ENCODE assay signal across 21 cellular contexts in genomic region chr4:139794158-139794954, GRCh38.
DNase-seq lines count a peak whose midpoint lies in the region; ATAC-seq and TF ChIP-seq lines count a peak whose summit lies in the region.
"Had no signal": no experiment of that assay in that cellular context is flagged by ENCODE, and none has a peak within 500 bp of the region (broad histone marks: within the 10 kb centered on the region; RNA-seq: fewer than 3 reads in every experiment).

No MANE protein-coding gene starts in this region.

- H3K27me3 ChIP-seq in neural progenitor cell: no peaks in the 10 kb centered on the region
- H3K27me3 ChIP-seq: BLaER1 treated with 17β-estradiol and CSF1 and Interleukin-3, amounts not matched to agents 10 nM and 100 nM; esophagus squamous epithelium; upper lobe of left lung had no signal

- ATAC-seq in sciatic nerve: peak; percentile 85
- ATAC-seq in GM18858 (IDR thresholded peaks at IDR 0.05; ENCODE audit: unreplicated experiment): no peak
- ATAC-seq: mucosa of descending colon had no signal

- H3K36me3 Mint-ChIP-seq in neural progenitor cell: peaks cover 5% of the 10 kb centered on the region

- peaks cover 26% of the 10 kb centered on the region for H3K4me1 Mint-ChIP-seq in neural progenitor cell

- H3K79me2 ChIP-seq in neural progenitor cell (ENCODE audit: low read depth): no peaks in the 10 kb centered on the region

- no peak overlapping the region for H3K27ac Mint-ChIP-seq in neural progenitor cell

- no peak for TF ChIP-seq CTCF in neural progenitor cell (IDR thresholded peaks at IDR 0.05)

- no peak overlapping the region for H3K4me3 ChIP-seq in neural progenitor cell
- H3K4me3 ChIP-seq: BLaER1 treated with 17β-estradiol and CSF1 and Interleukin-3, amounts not matched to agents 10 nM and 100 nM; esophagus squamous epithelium; mucosa of descending colon; psoas muscle; upper lobe of left lung had no signal

- no peak overlapping the region for H3K4me2 ChIP-seq in neural progenitor cell
- H3K4me2 ChIP-seq: BLaER1 treated with 17β-estradiol and CSF1 and Interleukin-3, amounts not matched to agents 10 nM and 100 nM had no signal

- no peaks in the 10 kb centered on the region for H3K27me3 Mint-ChIP-seq in neural progenitor cell (ENCODE audit: insufficient read depth, low read depth)

- H3K9me3 ChIP-seq in neural progenitor cell (ENCODE audit: low read depth): no peaks in the 10 kb centered on the region
- H3K9me3 ChIP-seq: BLaER1 treated with 17β-estradiol and CSF1 and Interleukin-3, amounts not matched to agents 10 nM and 100 nM; esophagus squamous epithelium; mucosa of descending colon; psoas muscle; upper lobe of left lung had no signal

- no peak overlapping the region for H3K4me3 Mint-ChIP-seq in neural progenitor cell

- intact Hi-C loops in sciatic nerve (cut with DNase I): no loop called here

- H3K36me3 ChIP-seq in neural progenitor cell: no peaks in the 10 kb centered on the region
- H3K36me3 ChIP-seq: esophagus squamous epithelium, upper lobe of left lung had no signal

- no peak overlapping the region for H2AFZ ChIP-seq in neural progenitor cell (replicated peaks)

- no peaks in the 10 kb centered on the region for H4K20me1 ChIP-seq in neural progenitor cell (ENCODE audit: low read depth)
- H4K20me1 ChIP-seq: BLaER1 treated with 17β-estradiol and CSF1 and Interleukin-3, amounts not matched to agents 10 nM and 100 nM had no signal

- H3K9me3 Mint-ChIP-seq in neural progenitor cell: no peaks in the 10 kb centered on the region

- no peak overlapping the region for H3K27ac ChIP-seq in neural progenitor cell
- H3K27ac ChIP-seq: BLaER1 treated with 17β-estradiol and CSF1 and Interleukin-3, amounts not matched to agents 10 nM and 100 nM; esophagus squamous epithelium; psoas muscle; upper lobe of left lung; VCaP had no signal

- DNase-seq in GM03348 (ENCODE audit: low spot score) (peak; percentile 77), RPMI7951 (ENCODE audit: low read depth) (peak; percentile 91), fibroblast of gingiva (ENCODE audit: low read depth) (peak; percentile 89), sciatic nerve (ENCODE audit: low spot score) (no peak), NCI-H748 (lab: John Stamatoyannopoulos, UW; ENCODE audit: unreplicated experiment) (no peak), neural progenitor cell (ENCODE audit: low spot score) (no peak)
- DNase-seq: activated CD4-positive, alpha-beta T cell treated with anti-CD3 and anti-CD28 coated beads, Interleukin-2, amount 50 U/mL, for 1 hour; activated naive CD4-positive, alpha-beta T cell; effector memory CD4-positive, alpha-beta T cell; esophagus squamous epithelium; mucosa of descending colon; NCI-H82; psoas muscle; SHP77; small intestine; stimulated activated CD4-positive, alpha-beta T cell treated with anti-CD3 and anti-CD28 coated beads, Interleukin-4, amount 100 ng/mL, for 4 hours; T-helper 2 cell; upper lobe of left lung had no signal

- no peaks in the 10 kb centered on the region for H3K4me1 ChIP-seq in neural progenitor cell
- H3K4me1 ChIP-seq: psoas muscle had no signal

- no peaks in the 10 kb centered on the region for H3F3A ChIP-seq in neural progenitor cell (ENCODE audit: low read depth)

- H3K9ac ChIP-seq in neural progenitor cell: no peak overlapping the region
- H3K9ac ChIP-seq: BLaER1 treated with 17β-estradiol and CSF1 and Interleukin-3, amounts not matched to agents 10 nM and 100 nM had no signal

Comparison
In these comparisons a context has a peak if more than half of its experiments do, and no peak if none do; other contexts are left out.
1. DNase-seq: peak in GM03348 (single experiment), RPMI7951 (single experiment) and fibroblast of gingiva (single experiment); none in sciatic nerve (single experiment), NCI-H748 (single experiment) and neural progenitor cell (single experiment).